In the genomic region with DNA sequence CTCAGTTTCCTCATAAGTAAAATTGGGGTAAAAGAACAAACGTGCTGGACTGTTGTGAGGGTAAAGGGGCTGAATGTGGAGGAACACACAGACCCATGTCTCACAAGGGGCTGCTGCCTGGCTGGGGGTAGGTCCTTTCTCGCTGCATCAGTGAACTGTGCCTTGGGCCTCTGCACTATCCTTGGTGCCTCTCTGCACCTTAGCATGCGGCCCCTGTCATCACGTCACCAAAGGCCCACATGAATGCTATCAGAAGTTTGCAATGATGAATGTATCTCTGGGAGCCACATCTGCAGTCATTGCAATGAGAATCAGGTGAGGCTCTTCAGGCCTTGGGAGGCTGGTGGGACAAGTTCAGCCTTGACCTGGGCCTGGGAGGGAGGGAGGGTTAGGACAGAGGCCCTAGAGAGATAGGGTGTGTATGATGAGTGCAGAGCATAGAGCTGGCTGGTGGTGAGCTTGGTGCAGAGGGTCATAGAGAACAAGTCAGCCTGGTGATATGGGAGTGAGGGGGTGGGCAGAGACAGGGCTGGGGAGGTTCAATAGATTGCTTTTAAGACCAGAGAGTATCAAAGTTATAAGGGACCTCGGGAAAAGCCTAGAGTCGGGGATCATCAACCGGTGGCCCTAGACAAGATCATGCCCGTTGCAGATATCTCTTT, we compare ENCODE assay signal across 11 cellular contexts.
"Had no signal": no experiment of that assay in that cellular context is flagged by ENCODE, and none has a peak within 500 bp of the region (broad histone marks: within the 10 kb centered on the region; RNA-seq: fewer than 3 reads in every experiment).

No MANE protein-coding gene starts in this region.

- H3K9me3 Mint-ChIP-seq: activated CD4-positive, alpha-beta T cell treated with anti-CD3 and anti-CD28 coated beads, Interleukin-2, amount 10 ng/mL, durations not matched to agents 24 days and 14 days; effector memory CD8-positive, alpha-beta T cell had no signal

- H3K4me1 Mint-ChIP-seq: activated CD4-positive, alpha-beta T cell treated with anti-CD3 and anti-CD28 coated beads, Interleukin-2, amount 10 ng/mL, durations not matched to agents 24 days and 14 days; T-helper 17 cell had no signal

- H3K27ac Mint-ChIP-seq: activated CD4-positive, alpha-beta T cell treated with anti-CD3 and anti-CD28 coated beads, Interleukin-2, amount 10 ng/mL, durations not matched to agents 24 days and 14 days; effector memory CD8-positive, alpha-beta T cell; T-helper 17 cell; WTC11 had no signal

- ATAC-seq: effector memory CD8-positive, alpha-beta T cell; T-helper 17 cell; WTC11 had no signal

- H3K4me3 Mint-ChIP-seq: activated CD4-positive, alpha-beta T cell treated with anti-CD3 and anti-CD28 coated beads, Interleukin-2, amount 10 ng/mL, durations not matched to agents 24 days and 14 days; effector memory CD8-positive, alpha-beta T cell; T-helper 17 cell; WTC11 had no signal

- H3K4me2 ChIP-seq: hepatocyte, smooth muscle cell had no signal

- H3K79me2 ChIP-seq: hepatocyte had no signal

- H2AFZ ChIP-seq: hepatocyte had no signal

- H3K4me1 ChIP-seq: testis had no signal

- H3K9me3 ChIP-seq: testis had no signal

- DNase-seq: activated CD4-positive, alpha-beta T cell treated with anti-CD3 and anti-CD28 coated beads, Interleukin-2, amount 10 ng/mL, durations not matched to agents 24 days and 14 days; caudate nucleus; cortex of kidney; effector memory CD8-positive, alpha-beta T cell; erythroblast; stimulated activated naive CD4-positive, alpha-beta T cell; T-helper 17 cell had no signal

- H3K27ac ChIP-seq: hepatocyte, testis had no signal

- H3K27me3 ChIP-seq: hepatocyte, testis had no signal
